19 cellular contexts compared by ENCODE assay signal in genomic region chr1:6467224-6467623, GRCh38. TPM values are rescaled to one million over a fixed set of nuclear protein-coding genes. Genes with fewer than 3 reads are reported as not detected.
"Had no signal": no experiment of that assay in that cellular context is flagged by ENCODE, and none has a peak within 500 bp of the region (broad histone marks: within the 10 kb centered on the region; RNA-seq: fewer than 3 reads in every experiment).

No MANE protein-coding gene starts in this region.

- ATAC-seq: activated naive CD4-positive, alpha-beta T cell treated with anti-CD3 and anti-CD28 coated beads, Interleukin-2, amount 50 U/mL, for 72 hours; left lung; psoas muscle; right lobe of liver; stimulated activated naive CD8-positive, alpha-beta T cell treated with anti-CD3 and anti-CD28 coated beads, Interleukin-15, amount 100 ng/mL, for 72 hours had no signal

- H3K27ac ChIP-seq: brain microvascular endothelial cell, left lung, psoas muscle, right lobe of liver, SJSA1 had no signal

- H3K9me3 Mint-ChIP-seq: activated naive CD4-positive, alpha-beta T cell treated with anti-CD3 and anti-CD28 coated beads, Interleukin-2, amount 50 U/mL, for 72 hours; memory B cell; nephron; stimulated activated naive CD8-positive, alpha-beta T cell treated with anti-CD3 and anti-CD28 coated beads, Interleukin-15, amount 100 ng/mL, for 72 hours; type B pancreatic cell had no signal

- H3K9me3 ChIP-seq: left lung, psoas muscle, right lobe of liver, SJSA1 had no signal

- H3K36me3 ChIP-seq: right lobe of liver, SJSA1 had no signal

- H3K27me3 Mint-ChIP-seq: stimulated activated naive CD8-positive, alpha-beta T cell treated with anti-CD3 and anti-CD28 coated beads, Interleukin-15, amount 100 ng/mL, for 72 hours had no signal

- H3K27ac Mint-ChIP-seq: memory B cell, nephron, type B pancreatic cell had no signal

- H3K27me3 ChIP-seq: brain microvascular endothelial cell, right lobe of liver, SJSA1 had no signal

- H3K4me1 Mint-ChIP-seq: memory B cell, nephron had no signal

- H3K4me3 Mint-ChIP-seq: memory B cell, nephron, type B pancreatic cell had no signal

- H3K4me1 ChIP-seq: psoas muscle, SJSA1 had no signal

- H3K36me3 Mint-ChIP-seq: memory B cell had no signal

- DNase-seq: activated CD4-positive, alpha-beta T cell treated with anti-CD3 and anti-CD28 coated beads for 1 hour; activated CD8-positive, alpha-beta memory T cell treated with anti-CD3 and anti-CD28 coated beads, Interleukin-2, amount 50 U/mL, for 48 hours; activated effector memory CD4-positive, alpha-beta T cell treated with Interleukin-2 at 50 U/mL for 16 hours; brain microvascular endothelial cell; cortex of kidney; effector CD8-positive, alpha-beta T cell; foreskin fibroblast; hippocampal formation; left lung; psoas muscle; right lobe of liver; stimulated activated naive CD8-positive, alpha-beta T cell treated with anti-CD3 and anti-CD28 coated beads, Interleukin-15, amount 100 ng/mL, for 72 hours had no signal

- H3K4me3 ChIP-seq: left lung, psoas muscle, right lobe of liver, SJSA1 had no signal

RNA-seq across cellular contexts. Expression of gene ESPN, which starts 42.6 kb away (rescaled TPM):
- total RNA-seq: osteocyte, psoas muscle, SJSA1 had no signal

RNA-seq across cellular contexts. Expression of gene HES2, which starts 47.5 kb away (rescaled TPM):
- total RNA-seq: osteocyte, SJSA1, temporal lobe had no signal
